ENCODE assay signal across 21 cellular contexts in the genomic region with DNA sequence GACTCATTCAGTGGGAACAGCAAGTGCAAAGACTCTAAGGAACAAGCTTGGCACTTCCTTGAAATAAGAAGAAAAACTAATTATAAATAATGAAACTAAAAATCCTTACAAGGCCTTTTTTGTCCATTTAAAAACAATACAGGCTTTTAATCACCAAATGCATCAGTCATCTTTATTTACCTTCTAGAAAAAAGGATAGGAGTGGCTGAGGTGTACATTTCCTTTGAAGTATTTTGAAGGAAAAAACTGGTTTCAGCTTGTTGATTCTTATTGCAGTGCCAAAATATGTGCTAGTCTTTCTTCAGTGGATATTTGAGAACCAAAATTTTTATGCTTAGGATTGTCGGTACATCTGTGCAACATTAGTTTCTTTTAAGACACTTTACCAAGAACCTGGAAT. TPM values are rescaled to one million over a fixed set of nuclear protein-coding genes. Genes with fewer than 3 reads are reported as not detected.
"Had no signal": no experiment of that assay in that cellular context is flagged by ENCODE, and none has a peak within 500 bp of the region (broad histone marks: within the 10 kb centered on the region; RNA-seq: fewer than 3 reads in every experiment).

No MANE protein-coding gene starts in this region.

- DNase-seq: activated B cell treated with CpG ODN at 0.5 μM for 24 hours; activated CD4-positive, alpha-beta memory T cell treated with anti-CD3 and anti-CD28 coated beads for 36 hours; activated CD4-positive, alpha-beta T cell treated with anti-CD3 and anti-CD28 coated beads, Interleukin-2, amount 10 ng/mL, durations not matched to agents 7 days and 5 days; activated CD8-positive, alpha-beta memory T cell treated with anti-CD3 and anti-CD28 coated beads for 24 hours; activated gamma-delta T cell; activated naive CD4-positive, alpha-beta T cell treated with anti-CD3 and anti-CD28 coated beads for 36 hours; activated T-cell treated with anti-CD3 and anti-CD28 coated beads, Interleukin-2, amount 50 U/mL, for 48 hours; amygdala; cerebellar nuclear complex; NCI-H1930; NCI-H510A treated with DMSO at 0.1 percent for 48 hours; NCI-H69; SIG-M5; T-cell; T-helper 2 cell; T1000 had no signal

- ATAC-seq: activated T-helper 17 cell treated with anti-CD3 and anti-CD28 coated beads, Interleukin-2, amount 50 U/mL, for 72 hours; T-cell had no signal

- FAIRE-seq: astrocyte, RCC 7860, TTC549 had no signal

RNA-seq across cellular contexts. Expression of gene C12orf71, which starts 30.2 kb away (rescaled TPM):
- total RNA-seq: activated B cell treated with CpG ODN at 0.5 μM for 24 hours; activated CD4-positive, alpha-beta memory T cell treated with anti-CD3 and anti-CD28 coated beads for 36 hours; activated CD4-positive, alpha-beta T cell treated with anti-CD3 and anti-CD28 coated beads, Interleukin-2, amount 10 ng/mL, durations not matched to agents 7 days and 5 days; activated naive CD4-positive, alpha-beta T cell treated with anti-CD3 and anti-CD28 coated beads for 36 hours; activated T-helper 17 cell treated with anti-CD3 and anti-CD28 coated beads, Interleukin-2, amount 50 U/mL, for 72 hours; astrocyte; cardiac septum; T-cell had no signal
